Comparison of ENCODE assay signal across 15 cellular contexts in genomic region chr6:4405609-4406212, GRCh38.
"Had no signal": no experiment of that assay in that cellular context is flagged by ENCODE, and none has a peak within 500 bp of the region (broad histone marks: within the 10 kb centered on the region; RNA-seq: fewer than 3 reads in every experiment).

No MANE protein-coding gene starts in this region.

- H3K4me2 ChIP-seq: SK-N-SH had no signal

- ATAC-seq: activated CD4-positive, CD25-positive, alpha-beta regulatory T cell treated with anti-CD3 and anti-CD28 coated beads, Interleukin-2, amount 50 U/mL, for 24 hours; activated CD8-positive, alpha-beta memory T cell treated with anti-CD3 and anti-CD28 coated beads, Interleukin-2, amount 10 ng/mL, durations not matched to agents 7 days and 5 days; activated naive CD4-positive, alpha-beta T cell treated with anti-CD3 and anti-CD28 coated beads, Interleukin-2, amount 50 U/mL, for 72 hours; activated T-cell treated with anti-CD3 and anti-CD28 coated beads, Interleukin-2, amount 50 U/mL, for 4 hours; body of pancreas; heart right ventricle; stimulated activated naive CD8-positive, alpha-beta T cell treated with anti-CD3 and anti-CD28 coated beads, Interleukin-15, amount 100 ng/mL, for 72 hours had no signal

- H3K36me3 ChIP-seq: heart right ventricle, left ventricle myocardium inferior, sigmoid colon had no signal

- H3K9me3 ChIP-seq: body of pancreas, sigmoid colon, SK-N-SH, testis had no signal

- DNase-seq: activated CD8-positive, alpha-beta memory T cell treated with anti-CD3 and anti-CD28 coated beads, Interleukin-2, amount 10 ng/mL, durations not matched to agents 7 days and 5 days; activated effector memory CD4-positive, alpha-beta T cell treated with anti-CD3 and anti-CD28 coated beads, Interleukin-2, amount 50 U/mL, for 16 hours; activated T-cell treated with anti-CD3 and anti-CD28 coated beads, Interleukin-2, amount 50 U/mL, for 4 hours; amniotic stem cell; body of pancreas; foreskin fibroblast; heart right ventricle; left ventricle myocardium inferior; sigmoid colon; SK-N-SH; stimulated activated CD4-positive, alpha-beta T cell treated with anti-CD3 and anti-CD28 coated beads, Interleukin-4, amount 100 ng/mL, for 24 hours; stimulated activated naive CD8-positive, alpha-beta T cell treated with anti-CD3 and anti-CD28 coated beads, Interleukin-15, amount 100 ng/mL, for 72 hours; testis had no signal

- H3K9ac ChIP-seq: SK-N-SH had no signal

- H3K4me3 ChIP-seq: body of pancreas, heart right ventricle, left ventricle myocardium inferior, sigmoid colon, testis had no signal

- H3K27ac ChIP-seq: body of pancreas, heart right ventricle, left ventricle myocardium inferior, sigmoid colon, testis had no signal

- H3K27me3 ChIP-seq: body of pancreas, heart right ventricle, sigmoid colon, testis had no signal
